1 cellular context compared by ENCODE assay signal in genomic region chr6:160374836-160375560, GRCh38.
TF ChIP-seq lines count a peak whose summit lies in the region.

No MANE protein-coding gene starts in this region.

TF ChIP-seq in HepG2, 621 proteins besides CTCF, POLR2A, EP300 and RAD21 (continued from another document):
- TF ChIP-seq ZFP90 (CRISPR knock-in tag; IDR thresholded peaks at IDR 0.05; ENCODE audit: borderline replicate concordance), result no peak
- TF ChIP-seq TEF (CRISPR knock-in tag; IDR thresholded peaks at IDR 0.05), result no peak
- TF ChIP-seq, protein P1, sequence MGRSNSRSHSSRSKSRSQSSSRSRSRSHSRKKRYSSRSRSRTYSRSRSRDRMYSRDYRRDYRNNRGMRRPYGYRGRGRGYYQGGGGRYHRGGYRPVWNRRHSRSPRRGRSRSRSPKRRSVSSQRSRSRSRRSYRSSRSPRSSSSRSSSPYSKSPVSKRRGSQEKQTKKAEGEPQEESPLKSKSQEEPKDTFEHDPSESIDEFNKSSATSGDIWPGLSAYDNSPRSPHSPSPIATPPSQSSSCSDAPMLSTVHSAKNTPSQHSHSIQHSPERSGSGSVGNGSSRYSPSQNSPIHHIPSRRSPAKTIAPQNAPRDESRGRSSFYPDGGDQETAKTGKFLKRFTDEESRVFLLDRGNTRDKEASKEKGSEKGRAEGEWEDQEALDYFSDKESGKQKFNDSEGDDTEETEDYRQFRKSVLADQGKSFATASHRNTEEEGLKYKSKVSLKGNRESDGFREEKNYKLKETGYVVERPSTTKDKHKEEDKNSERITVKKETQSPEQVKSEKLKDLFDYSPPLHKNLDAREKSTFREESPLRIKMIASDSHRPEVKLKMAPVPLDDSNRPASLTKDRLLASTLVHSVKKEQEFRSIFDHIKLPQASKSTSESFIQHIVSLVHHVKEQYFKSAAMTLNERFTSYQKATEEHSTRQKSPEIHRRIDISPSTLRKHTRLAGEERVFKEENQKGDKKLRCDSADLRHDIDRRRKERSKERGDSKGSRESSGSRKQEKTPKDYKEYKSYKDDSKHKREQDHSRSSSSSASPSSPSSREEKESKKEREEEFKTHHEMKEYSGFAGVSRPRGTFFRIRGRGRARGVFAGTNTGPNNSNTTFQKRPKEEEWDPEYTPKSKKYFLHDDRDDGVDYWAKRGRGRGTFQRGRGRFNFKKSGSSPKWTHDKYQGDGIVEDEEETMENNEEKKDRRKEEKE (IDR thresholded peaks at IDR 0.05), result no peak
- no peak for TF ChIP-seq TEAD2 (CRISPR knock-in tag; IDR thresholded peaks at IDR 0.05)
- no peak for TF ChIP-seq CENPX (CRISPR knock-in tag; IDR thresholded peaks at IDR 0.05)
